Comparison of ENCODE assay signal across 25 cellular contexts in genomic region chr13:40486518-40487163, GRCh38.
DNase-seq lines count a peak whose midpoint lies in the region; ATAC-seq and TF ChIP-seq lines count a peak whose summit lies in the region.
"Had no signal": no experiment of that assay in that cellular context is flagged by ENCODE, and none has a peak within 500 bp of the region (broad histone marks: within the 10 kb centered on the region; RNA-seq: fewer than 3 reads in every experiment).

No MANE protein-coding gene starts in this region.

- H3K36me3 Mint-ChIP-seq in activated T-cell treated with anti-CD3 and anti-CD28 coated beads, Interleukin-2, amount 50 U/mL, for 72 hours (ENCODE audit: insufficient read depth in 2 of 2): peaks cover 6 to 8% of the 10 kb centered on the region in 2 donors
- no peaks in the 10 kb centered on the region for H3K36me3 Mint-ChIP-seq in T-cell

- H3K4me1 ChIP-seq in spleen: peaks cover 0 to 59% (median 33%) of the 10 kb centered on the region in 6 donors
- H3K4me1 ChIP-seq: lower lobe of right lung, testis had no signal

- H3K4me3 Mint-ChIP-seq in activated T-cell treated with anti-CD3 and anti-CD28 coated beads, Interleukin-2, amount 50 U/mL, for 72 hours: peak overlapping the region in 1 of 2 donors; percentile 61
- H3K4me3 Mint-ChIP-seq in T-cell: peak overlapping the region in 2 of 3 donors; percentile 37 to 76

- H3K4me3 ChIP-seq in coronary artery (no peak overlapping the region), spleen (no peak overlapping the region)
- H3K4me3 ChIP-seq: BLaER1 treated with 17β-estradiol and CSF1 and Interleukin-3, amounts not matched to agents 10 nM and 100 nM; cardiac muscle cell; lower lobe of right lung; testis had no signal

- H3K9me3 Mint-ChIP-seq in activated T-cell treated with anti-CD3 and anti-CD28 coated beads, Interleukin-2, amount 50 U/mL, for 72 hours: peaks cover 0 to 6% of the 10 kb centered on the region in 2 donors
- no peaks in the 10 kb centered on the region for H3K9me3 Mint-ChIP-seq in T-cell
- H3K9me3 Mint-ChIP-seq: activated T-cell treated with anti-CD3 and anti-CD28 coated beads, Interleukin-2, amount 50 U/mL, for 4 hours had no signal

- POLR2A ChIA-PET in T-cell (lab: Charles Lee): interaction anchor here (0.5 to 0.8 kb wide), 7 partner anchors 127 to 831 kb away, joined by 3 to 8 read pairs (median 4); partner anchors contain the start of gene COG6 (in 1 of the 2)

- TF ChIP-seq CTCF in coronary artery (IDR thresholded peaks at IDR 0.05) (no peak), spleen (IDR thresholded peaks at IDR 0.05 in 8 of 11, conservative IDR thresholded peaks at IDR 0.05 in 3 of 11) (no peak)

- WGBS in spleen, 5 donors: 68 to 77% (median 72%) methylated on average over 11 to 12 of the region's 12 CpGs

- intact Hi-C loops in spleen (cut with DNase I; ENCODE audit: low total_unique reads): no loop called here

- DNase-seq in activated T-cell treated with anti-CD3 and anti-CD28 coated beads, Interleukin-2, amount 50 U/mL, for 72 hours: no peak
- no peak for DNase-seq in activated T-cell treated with anti-CD3 and anti-CD28 coated beads, Interleukin-2, amount 50 U/mL, for 48 hours
- DNase-seq in T-cell (no peak), coronary artery (ENCODE audit: low spot score) (peak; percentile 56), spleen (no peak), anterior cingulate cortex (lab: John Stamatoyannopoulos, UW) (no peak)
- DNase-seq: ACHN, amygdala, DMS 273 treated with DMSO at 0.1 percent for 48 hours, foreskin fibroblast, GDM1, IMR-90, lower lobe of right lung, NCI-H1436, NCI-H524 treated with DMSO at 0.1 percent for 48 hours, retina, RPMI8226, testis had no signal

- H3K4me1 Mint-ChIP-seq in activated T-cell treated with anti-CD3 and anti-CD28 coated beads, Interleukin-2, amount 50 U/mL, for 72 hours (ENCODE audit: low read depth): peaks cover 83% of the 10 kb centered on the region
- peaks cover 88 to 93% (median 89%) of the 10 kb centered on the region in 3 donors for H3K4me1 Mint-ChIP-seq in T-cell

- H3K27me3 Mint-ChIP-seq in activated T-cell treated with anti-CD3 and anti-CD28 coated beads, Interleukin-2, amount 50 U/mL, for 72 hours (ENCODE audit: low read depth): no peaks in the 10 kb centered on the region
- H3K27me3 Mint-ChIP-seq in T-cell: no peaks in the 10 kb centered on the region

- TF ChIP-seq POLR2A in spleen (IDR thresholded peaks at IDR 0.05): no peak

- no peaks in the 10 kb centered on the region for H3K36me3 ChIP-seq in spleen
- H3K36me3 ChIP-seq: BLaER1 treated with 17β-estradiol and CSF1 and Interleukin-3, amounts not matched to agents 10 nM and 100 nM; cardiac muscle cell; lower lobe of right lung had no signal

- peak overlapping the region; percentile 65 for H3K27ac Mint-ChIP-seq in activated T-cell treated with anti-CD3 and anti-CD28 coated beads, Interleukin-2, amount 50 U/mL, for 72 hours
- H3K27ac Mint-ChIP-seq in T-cell: peak overlapping the region; percentile 94 to 97

- no peaks in the 10 kb centered on the region for H3K27me3 ChIP-seq in spleen (replicated peaks in 1 of 7)
- H3K27me3 ChIP-seq: BLaER1 treated with 17β-estradiol and CSF1 and Interleukin-3, amounts not matched to agents 10 nM and 100 nM; cardiac muscle cell; testis had no signal

- CTCF ChIA-PET in T-cell (lab: Charles Lee): interaction anchor here (1.0 to 1.2 kb wide), 3 partner anchors 10 to 182 kb away, joined by 3 to 4 read pairs (median 3); no protein-coding TSS in a partner anchor

- no peaks in the 10 kb centered on the region for H3K9me3 ChIP-seq in spleen
- H3K9me3 ChIP-seq: lower lobe of right lung, testis had no signal

- no peak for ATAC-seq in activated T-cell treated with anti-CD3 and anti-CD28 coated beads, Interleukin-2, amount 50 U/mL, for 72 hours (replicated peaks in 1 of 2)
- ATAC-seq in T-cell (replicated peaks in 1 of 4): no peak
- no peak for ATAC-seq in GM18858 (IDR thresholded peaks at IDR 0.05; ENCODE audit: unreplicated experiment)
- ATAC-seq in GM21825 (IDR thresholded peaks at IDR 0.05; ENCODE audit: unreplicated experiment): no peak
- ATAC-seq: SK-N-SH treated with all-trans-retinoic acid at 6 μM for 48 hours had no signal

- H3K27ac ChIP-seq in coronary artery (no peak overlapping the region), spleen (peak overlapping the region in 5 of 8 donors; percentile 5 to 77 (median 69))
- H3K27ac ChIP-seq: BLaER1 treated with 17β-estradiol and CSF1 and Interleukin-3, amounts not matched to agents 10 nM and 100 nM; cardiac muscle cell; epithelial cell of prostate; lower lobe of right lung; testis had no signal

Comparison
In these comparisons a context has a peak if more than half of its experiments do, and no peak if none do; other contexts are left out.
1. H3K27ac ChIP-seq: peak in spleen (5 of 8); none in coronary artery (0 of 2).